8 cellular contexts compared by ENCODE assay signal in the genomic region with DNA sequence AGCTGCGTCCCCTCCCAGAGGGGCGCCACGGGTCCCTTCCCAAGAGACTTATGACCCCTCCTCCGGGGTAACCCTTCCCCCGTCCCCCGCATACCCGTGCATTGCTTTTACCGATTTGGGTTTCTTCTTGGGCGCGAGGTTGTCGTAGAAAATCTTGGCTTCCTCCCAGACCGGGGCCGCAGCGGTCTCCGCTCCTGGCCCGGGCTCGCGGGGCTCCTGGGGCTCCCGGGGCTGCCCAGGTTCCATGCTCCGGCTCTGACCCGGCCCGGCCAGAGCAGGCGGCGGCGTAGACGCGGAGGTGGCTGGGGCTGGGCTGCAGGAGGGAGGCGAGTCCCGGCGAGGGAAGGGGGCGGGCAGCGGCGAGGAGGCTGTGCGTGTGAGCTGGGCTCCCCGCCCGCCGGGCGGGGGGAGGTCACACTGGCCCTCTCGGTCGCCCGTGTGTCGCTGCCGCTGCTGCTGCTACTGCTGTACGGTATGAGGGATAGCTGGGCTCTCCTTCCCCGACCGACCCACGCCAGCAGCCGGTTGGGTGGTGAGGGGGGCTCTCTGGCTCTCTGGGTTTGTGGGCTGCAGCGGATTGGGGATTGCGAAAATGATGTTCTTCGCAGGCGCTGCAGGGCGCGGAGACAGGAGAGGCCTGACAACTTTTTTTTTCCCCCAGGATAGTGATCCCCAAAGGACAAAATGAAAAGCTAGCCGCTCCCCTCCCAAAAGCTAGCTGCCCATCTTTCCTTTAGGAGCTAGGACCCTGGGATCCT. TPM values are rescaled to one million over a fixed set of nuclear protein-coding genes. Genes with fewer than 3 reads are reported as not detected.
A peak's percentile ranks its signal among the peaks of the same experiment; 100 is the strongest.
DNase-seq lines count a peak whose midpoint lies in the region; ATAC-seq and TF ChIP-seq lines count a peak whose summit lies in the region.

A gene (minus strand): TSS at position 315 of the 758 bp plus-strand sequence. CDS start 69 bp downstream, at position 246.

- H3K36me3 Mint-ChIP-seq in WTC11 (no peaks in the 10 kb centered on the region), endothelial cell (ENCODE audit: low read depth, unreplicated experiment) (peaks cover 4% of the 10 kb centered on the region)

- H3K27ac Mint-ChIP-seq in WTC11 (no peak within 1 kb of the TSS), endothelial cell (ENCODE audit: unreplicated experiment) (no peak within 1 kb of the TSS)

- peaks cover 0 to 22% of the 10 kb centered on the region in 2 donors for H3K4me1 ChIP-seq in muscle layer of duodenum (ENCODE audit: control insufficient read depth in 1 of 2, insufficient read depth in 2 of 2, low read length in 2 of 2)
- no peaks in the 10 kb centered on the region for H3K4me1 ChIP-seq in uterus

- peak within 1 kb of the TSS; percentile 63 for H3K4me3 Mint-ChIP-seq in WTC11
- H3K4me3 Mint-ChIP-seq in endothelial cell (ENCODE audit: unreplicated experiment), result peak within 1 kb of the TSS; percentile 14

- H3K27ac ChIP-seq in muscle layer of duodenum (ENCODE audit: low read length), result no peak within 1 kb of the TSS
- H3K27ac ChIP-seq in uterus, result no peak within 1 kb of the TSS

- intact Hi-C loops in uterus (cut with DNase I; ENCODE audit: low total_unique reads), result no loop called here

- peak within 1 kb of the TSS; percentile 30 to 85 for H3K4me3 ChIP-seq in muscle layer of duodenum (ENCODE audit: low read depth in 1 of 2, low read length in 2 of 2)
- H3K4me3 ChIP-seq in uterus, result peak within 1 kb of the TSS; percentile 24 to 42

- TF ChIP-seq CTCF in WTC11 (IDR thresholded peaks at IDR 0.05) (no peak), endothelial cell (IDR thresholded peaks at IDR 0.05; ENCODE audit: unreplicated experiment) (no peak), uterus (IDR thresholded peaks at IDR 0.05) (no peak)

- H3K4me1 Mint-ChIP-seq in WTC11 (no peaks in the 10 kb centered on the region), endothelial cell (ENCODE audit: unreplicated experiment) (no peaks in the 10 kb centered on the region)

- POLR2A ChIA-PET in WTC11 (lab: Charles Lee), result interaction anchor here (0.7 to 1.3 kb wide), 2 partner anchors 14 to 30 kb away, joined by 3 to 6 read pairs; no protein-coding TSS in a partner anchor

- H3K36me3 ChIP-seq in muscle layer of duodenum (ENCODE audit: control insufficient read depth in 1 of 2, insufficient read depth in 2 of 2, low read length in 2 of 2) (no peaks in the 10 kb centered on the region), uterus (no peaks in the 10 kb centered on the region)

- H3K27me3 Mint-ChIP-seq in WTC11 (ENCODE audit: low read depth), result peaks cover 100% of the 10 kb centered on the region
- H3K27me3 Mint-ChIP-seq in endothelial cell (ENCODE audit: unreplicated experiment), result peaks cover 16% of the 10 kb centered on the region

- ATAC-seq in WTC11 (peak; percentile 54), HG03565 (IDR thresholded peaks at IDR 0.05; ENCODE audit: unreplicated experiment) (no peak)

- H3K9me3 ChIP-seq in muscle layer of duodenum (ENCODE audit: control insufficient read depth in 1 of 2, low read length in 2 of 2), result no peaks in the 10 kb centered on the region
- no peaks in the 10 kb centered on the region for H3K9me3 ChIP-seq in uterus

- CTCF ChIA-PET in WTC11 (lab: Charles Lee), result interaction anchor here (1.0 to 6.1 kb wide), 26 partner anchors 9 to 133 kb away, joined by 3 to 90 read pairs (median 8); a partner anchor contains a TSS

- no peak for TF ChIP-seq POLR2A in uterus (IDR thresholded peaks at IDR 0.05)

- H3K27me3 ChIP-seq in muscle layer of duodenum (ENCODE audit: low read depth, low read length) (peaks cover 7% of the 10 kb centered on the region), uterus (no peaks in the 10 kb centered on the region)

- H3K9me3 Mint-ChIP-seq in WTC11, result no peaks in the 10 kb centered on the region
- H3K9me3 Mint-ChIP-seq in endothelial cell (ENCODE audit: unreplicated experiment), result no peaks in the 10 kb centered on the region

- peak; percentile 72 for DNase-seq in activated CD8-positive, alpha-beta memory T cell treated with anti-CD3 and anti-CD28 coated beads for 24 hours
- no peak for DNase-seq in activated CD8-positive, alpha-beta memory T cell treated with anti-CD3 and anti-CD28 coated beads, Interleukin-2, amount 50 U/mL, for 48 hours
- DNase-seq in WTC11 (ENCODE audit: low spot score) (peak; percentile 48), endothelial cell (ENCODE audit: low spot score) (peak; percentile 24), uterus (no peak), NCI-H524 (lab: John Stamatoyannopoulos, UW) (no peak)

TF ChIP-seq in WTC11, 78 proteins besides CTCF, POLR2A, EP300 and RAD21:
- TF ChIP-seq, protein P1, sequence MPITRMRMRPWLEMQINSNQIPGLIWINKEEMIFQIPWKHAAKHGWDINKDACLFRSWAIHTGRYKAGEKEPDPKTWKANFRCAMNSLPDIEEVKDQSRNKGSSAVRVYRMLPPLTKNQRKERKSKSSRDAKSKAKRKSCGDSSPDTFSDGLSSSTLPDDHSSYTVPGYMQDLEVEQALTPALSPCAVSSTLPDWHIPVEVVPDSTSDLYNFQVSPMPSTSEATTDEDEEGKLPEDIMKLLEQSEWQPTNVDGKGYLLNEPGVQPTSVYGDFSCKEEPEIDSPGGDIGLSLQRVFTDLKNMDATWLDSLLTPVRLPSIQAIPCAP (CRISPR knock-in tag; IDR thresholded peaks at IDR 0.05), result no peak
- TF ChIP-seq EMX1 (CRISPR knock-in tag; IDR thresholded peaks at IDR 0.05) (no peak), CBFB (CRISPR knock-in tag; IDR thresholded peaks at IDR 0.05; ENCODE audit: low read depth) (no peak), ZNF219 (CRISPR knock-in tag; IDR thresholded peaks at IDR 0.05; ENCODE audit: borderline replicate concordance) (no peak)
- TF ChIP-seq, protein P2, sequence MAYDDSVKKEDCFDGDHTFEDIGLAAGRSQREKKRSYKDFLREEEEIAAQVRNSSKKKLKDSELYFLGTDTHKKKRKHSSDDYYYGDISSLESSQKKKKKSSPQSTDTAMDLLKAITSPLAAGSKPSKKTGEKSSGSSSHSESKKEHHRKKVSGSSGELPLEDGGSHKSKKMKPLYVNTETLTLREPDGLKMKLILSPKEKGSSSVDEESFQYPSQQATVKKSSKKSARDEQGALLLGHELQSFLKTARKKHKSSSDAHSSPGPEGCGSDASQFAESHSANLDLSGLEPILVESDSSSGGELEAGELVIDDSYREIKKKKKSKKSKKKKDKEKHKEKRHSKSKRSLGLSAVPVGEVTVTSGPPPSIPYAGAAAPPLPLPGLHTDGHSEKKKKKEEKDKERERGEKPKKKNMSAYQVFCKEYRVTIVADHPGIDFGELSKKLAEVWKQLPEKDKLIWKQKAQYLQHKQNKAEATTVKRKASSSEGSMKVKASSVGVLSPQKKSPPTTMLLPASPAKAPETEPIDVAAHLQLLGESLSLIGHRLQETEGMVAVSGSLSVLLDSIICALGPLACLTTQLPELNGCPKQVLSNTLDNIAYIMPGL (CRISPR knock-in tag; IDR thresholded peaks at IDR 0.05), result 0 out of 2 replicates have a peak, but pooled peaks have one; percentile 17

RNA-seq across cellular contexts. Expression of the gene that starts here (rescaled TPM):
- total RNA-seq in WTC11 (2021) (not detected in 3 replicates), endothelial cell (ENCODE audit: unreplicated experiment) (not detected), uterus (1 to 10 TPM in 2 of 4 donors, not detected in 2; 1.1 to 1.8 TPM)

Comparison
In these comparisons a context has a peak if more than half of its experiments do, and no peak if none do; other contexts are left out.
1. Peak in DNase-seq and ATAC-seq in WTC11; RNA of the gene not detected or under 1 TPM.
2. Peak in DNase-seq in endothelial cell; RNA of the gene not detected or under 1 TPM.